ENCODE assay signal across 18 cellular contexts in genomic region chr5:164326219-164326618, GRCh38.
DNase-seq lines count a peak whose midpoint lies in the region; ATAC-seq and TF ChIP-seq lines count a peak whose summit lies in the region.
"Had no signal": no experiment of that assay in that cellular context is flagged by ENCODE, and none has a peak within 500 bp of the region (broad histone marks: within the 10 kb centered on the region; RNA-seq: fewer than 3 reads in every experiment).

No MANE protein-coding gene starts in this region.

- CTCF ChIA-PET in AG04450 (lab: Charles Lee), result no interaction called here

- ATAC-seq in GM21360 (IDR thresholded peaks at IDR 0.05; ENCODE audit: unreplicated experiment) (peak; percentile 63), HG03469 (IDR thresholded peaks at IDR 0.05; ENCODE audit: unreplicated experiment) (peak; percentile 57)
- no peak for ATAC-seq in activated T-helper 17 cell treated with anti-CD3 and anti-CD28 coated beads, Interleukin-2, amount 50 U/mL, for 72 hours (replicated peaks)
- ATAC-seq: natural killer cell treated with Interleukin-12 subunit alpha and Interleukin-12 subunit beta and Interleukin-15 and Interleukin-18, amount 100 ng/mL, for 72 hours had no signal

- H3K27ac ChIP-seq in AG04450 (ENCODE audit: low read depth, low read length), result no peak overlapping the region
- H3K27ac ChIP-seq: SJSA1, upper lobe of left lung had no signal

- no peaks in the 10 kb centered on the region for H3K36me3 Mint-ChIP-seq in activated T-helper 17 cell treated with anti-CD3 and anti-CD28 coated beads, Interleukin-2, amount 50 U/mL, for 72 hours (ENCODE audit: low read depth)

- peak; percentile 21 for TF ChIP-seq CTCF in AG04450 (IDR thresholded peaks at IDR 0.05; ENCODE audit: low read depth, low read length)
- TF ChIP-seq CTCF in cardiac fibroblast (IDR thresholded peaks at IDR 0.05; ENCODE audit: low read depth, low read length), result peak; percentile 33

- POLR2A ChIA-PET in AG04450 (lab: Yijun Ruan, JAX), result no interaction called here

- no peak overlapping the region for H3K4me3 ChIP-seq in AG04450 (ENCODE audit: low read depth, low read length)
- H3K4me3 ChIP-seq in cardiac fibroblast (replicated peaks in 1 of 2; ENCODE audit: low read depth in 2 of 2, low read length in 2 of 2), result no peak overlapping the region
- H3K4me3 ChIP-seq: SJSA1, upper lobe of left lung had no signal

- H3K27ac Mint-ChIP-seq in activated T-helper 17 cell treated with anti-CD3 and anti-CD28 coated beads, Interleukin-2, amount 50 U/mL, for 72 hours, result no peak overlapping the region
- H3K27ac Mint-ChIP-seq: activated CD4-positive, alpha-beta T cell treated with anti-CD3 and anti-CD28 coated beads, Interleukin-2, amount 10 ng/mL, durations not matched to agents 24 days and 14 days; B cell; natural killer cell treated with Interleukin-12 subunit alpha and Interleukin-12 subunit beta and Interleukin-15 and Interleukin-18, amount 100 ng/mL, for 72 hours had no signal

- no peaks in the 10 kb centered on the region for H3K27me3 Mint-ChIP-seq in activated T-helper 17 cell treated with anti-CD3 and anti-CD28 coated beads, Interleukin-2, amount 50 U/mL, for 72 hours
- H3K27me3 Mint-ChIP-seq: activated CD4-positive, alpha-beta T cell treated with anti-CD3 and anti-CD28 coated beads, Interleukin-2, amount 10 ng/mL, durations not matched to agents 24 days and 14 days; B cell; natural killer cell treated with Interleukin-12 subunit alpha and Interleukin-12 subunit beta and Interleukin-15 and Interleukin-18, amount 100 ng/mL, for 72 hours had no signal

- no peaks in the 10 kb centered on the region for H3K27me3 ChIP-seq in AG04450 (ENCODE audit: control insufficient read depth, insufficient read depth, low read length)
- H3K27me3 ChIP-seq: SJSA1, upper lobe of left lung had no signal

- peaks cover 20% of the 10 kb centered on the region for H3K9me3 Mint-ChIP-seq in activated T-helper 17 cell treated with anti-CD3 and anti-CD28 coated beads, Interleukin-2, amount 50 U/mL, for 72 hours
- H3K9me3 Mint-ChIP-seq: activated CD4-positive, alpha-beta T cell treated with anti-CD3 and anti-CD28 coated beads, Interleukin-2, amount 10 ng/mL, durations not matched to agents 24 days and 14 days had no signal

- H3K9me3 ChIP-seq in AG04450 (ENCODE audit: control insufficient read depth, insufficient read depth, low read length), result no peaks in the 10 kb centered on the region; the same call in 1 of the 2 replicates

- DNase-seq in AG04450 (ENCODE audit: low read depth, low spot score) (no peak), cardiac fibroblast (ENCODE audit: low read depth in 2 of 2) (no peak), NCI-H187 (lab: John Stamatoyannopoulos, UW) (no peak)
- DNase-seq in activated T-cell treated with anti-CD3 and anti-CD28 coated beads, Interleukin-2, amount 50 U/mL, for 48 hours, result no peak
- DNase-seq in activated CD8-positive, alpha-beta memory T cell treated with anti-CD3 and anti-CD28 coated beads, Interleukin-2, amount 50 U/mL, for 48 hours, result no peak
- DNase-seq: activated CD4-positive, alpha-beta T cell treated with anti-CD3 and anti-CD28 coated beads, Interleukin-2, amount 10 ng/mL, durations not matched to agents 24 days and 14 days; activated naive CD4-positive, alpha-beta T cell treated with Interleukin-2 at 50 U/mL for 16 hours; foreskin fibroblast; kidney; NCI-H526 treated with DMSO at 0.1 percent for 48 hours; stimulated activated CD8-positive, alpha-beta memory T cell treated with anti-CD3 and anti-CD28 coated beads, Interleukin-4, amount 100 ng/mL, for 48 hours; upper lobe of left lung had no signal

- no peak overlapping the region for H3K4me3 Mint-ChIP-seq in activated T-helper 17 cell treated with anti-CD3 and anti-CD28 coated beads, Interleukin-2, amount 50 U/mL, for 72 hours
- H3K4me3 Mint-ChIP-seq: activated CD4-positive, alpha-beta T cell treated with anti-CD3 and anti-CD28 coated beads, Interleukin-2, amount 10 ng/mL, durations not matched to agents 24 days and 14 days; B cell; natural killer cell treated with Interleukin-12 subunit alpha and Interleukin-12 subunit beta and Interleukin-15 and Interleukin-18, amount 100 ng/mL, for 72 hours had no signal

- H3K4me1 Mint-ChIP-seq in activated T-helper 17 cell treated with anti-CD3 and anti-CD28 coated beads, Interleukin-2, amount 50 U/mL, for 72 hours, result no peaks in the 10 kb centered on the region
- H3K4me1 Mint-ChIP-seq: activated CD4-positive, alpha-beta T cell treated with anti-CD3 and anti-CD28 coated beads, Interleukin-2, amount 10 ng/mL, durations not matched to agents 24 days and 14 days; B cell had no signal
